18 cellular contexts compared by ENCODE assay signal in the genomic region with DNA sequence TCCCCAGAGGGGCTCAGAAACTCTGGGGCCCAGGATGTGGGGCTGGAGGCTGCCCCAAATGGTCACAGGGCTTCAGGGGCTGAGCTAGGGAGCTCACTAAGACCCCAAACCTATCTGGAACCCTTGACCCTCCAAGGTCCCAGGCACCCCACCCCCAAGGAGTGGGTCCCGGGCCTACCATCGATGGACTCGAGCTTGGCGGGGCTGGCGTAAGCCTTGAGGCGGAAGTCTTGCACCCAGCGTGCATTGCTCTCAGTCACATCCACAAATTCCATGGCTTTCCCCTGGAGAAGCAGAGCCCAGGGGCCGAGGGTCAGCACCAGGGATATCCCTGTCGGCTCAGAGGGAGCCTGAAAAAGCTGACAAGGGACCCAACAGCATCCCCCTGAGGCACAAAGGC. TPM values are rescaled to one million over a fixed set of nuclear protein-coding genes. Genes with fewer than 3 reads are reported as not detected.
DNase-seq lines count a peak whose midpoint lies in the region; ATAC-seq and TF ChIP-seq lines count a peak whose summit lies in the region.
"Had no signal": no experiment of that assay in that cellular context is flagged by ENCODE, and none has a peak within 500 bp of the region (broad histone marks: within the 10 kb centered on the region; RNA-seq: fewer than 3 reads in every experiment).

No MANE protein-coding gene starts in this region.

- H4K20me1 ChIP-seq in BLaER1 (peaks cover 80% of the 10 kb centered on the region), osteoblast (ENCODE audit: insufficient read depth, low read length) (peaks cover 58% of the 10 kb centered on the region)

- CTCF ChIA-PET in RWPE1 (lab: Yijun Ruan, JAX), result interaction anchor here (0.6 kb wide), 2 partner anchors 19 to 133 kb away, joined by 4 read pairs; no protein-coding TSS in a partner anchor

- POLR2A ChIA-PET in RWPE1 (lab: Yijun Ruan, JAX; ENCODE audit: low non-redundant PET), result no interaction called here

- peak overlapping the region; percentile 43 for H3K9ac ChIP-seq in BLaER1

- H3K27me3 ChIP-seq in BLaER1 (no peaks in the 10 kb centered on the region), osteoblast (ENCODE audit: insufficient read depth, low read length) (no peaks in the 10 kb centered on the region), BE2C (no peaks in the 10 kb centered on the region)

- peaks cover 84% of the 10 kb centered on the region for H3K79me2 ChIP-seq in osteoblast (ENCODE audit: insufficient read depth, low read length)

- no peaks in the 10 kb centered on the region for H3K9me3 ChIP-seq in BLaER1
- H3K9me3 ChIP-seq in osteoblast (ENCODE audit: low read depth, low read length), result no peaks in the 10 kb centered on the region
- H3K9me3 ChIP-seq in BE2C, result no peaks in the 10 kb centered on the region

- no peak for ATAC-seq in GM21447 (IDR thresholded peaks at IDR 0.05; ENCODE audit: unreplicated experiment)
- no peak for ATAC-seq in HG02884 (IDR thresholded peaks at IDR 0.05; ENCODE audit: unreplicated experiment)

- H2AFZ ChIP-seq in osteoblast (ENCODE audit: low read length), result no peak overlapping the region

- H3K36me3 ChIP-seq in BLaER1 (peaks cover 65% of the 10 kb centered on the region), osteoblast (ENCODE audit: insufficient read depth, low read length) (peaks cover 42% of the 10 kb centered on the region), BE2C (peaks cover 21% of the 10 kb centered on the region)

- H3K4me1 ChIP-seq in BLaER1, result peaks cover 39% of the 10 kb centered on the region
- H3K4me1 ChIP-seq in osteoblast (ENCODE audit: insufficient read depth, low read length), result peaks cover 20% of the 10 kb centered on the region
- no peaks in the 10 kb centered on the region for H3K4me1 ChIP-seq in BE2C

- peak overlapping the region; percentile 14; the same call in 1 of the 2 replicates for H3K4me2 ChIP-seq in BLaER1
- H3K4me2 ChIP-seq in osteoblast (ENCODE audit: insufficient read depth, low read length), result no peak overlapping the region

- DNase-seq in RWPE1 (ENCODE audit: low spot score), result no peak
- DNase-seq in osteoblast (ENCODE audit: insufficient read length, low spot score, missing footprints), result peak; percentile 73
- no peak for DNase-seq in AML-193 (lab: John Stamatoyannopoulos, UW)
- no peak for DNase-seq in BE2C
- DNase-seq: COR-L47; HFFc6; NCI-H1930; NCI-H526 treated with DMSO at 0.1 percent for 48 hours; NK-92 treated with Interleukin-12 subunit alpha and Interleukin-12 subunit beta, amount 100 ng/mL, for 24 hours; OCI-M1; RPMI8226 had no signal

- 0 out of 2 replicates have a peak overlapping the region, but pooled peaks have one; percentile 35 for H3K27ac ChIP-seq in BLaER1
- H3K27ac ChIP-seq in RWPE1, result peak overlapping the region; percentile 81
- peak overlapping the region; percentile 89 for H3K27ac ChIP-seq in cingulate gyrus (ENCODE audit: low read depth, low read length)
- no peak overlapping the region for H3K27ac ChIP-seq in osteoblast (ENCODE audit: low read depth, low read length)

- TF ChIP-seq CTCF in RWPE1 (conservative IDR thresholded peaks at IDR 0.05; ENCODE audit: low read depth), result no peak
- no peak for TF ChIP-seq CTCF in osteoblast (IDR thresholded peaks at IDR 0.05; ENCODE audit: extremely low read depth, low read depth, low read length)
- TF ChIP-seq CTCF in BE2C (IDR thresholded peaks at IDR 0.05; ENCODE audit: low read depth, low read length), result no peak

- H3K4me3 ChIP-seq in BLaER1, result no peak overlapping the region
- no peak overlapping the region for H3K4me3 ChIP-seq in osteoblast (ENCODE audit: insufficient read depth, low read length)
- H3K4me3 ChIP-seq in BE2C (ENCODE audit: low read depth, low read length), result no peak overlapping the region

RNA-seq across cellular contexts. Expression of gene GATD1, which starts 3.5 kb away (rescaled TPM):
- 31.5 and 37.3 TPM in 2 replicates for total RNA-seq in osteoblast
- polyA plus RNA-seq in BE2C (2012; ENCODE audit: insufficient read depth, insufficient read length, low read depth), result 71.4 TPM

RNA-seq across cellular contexts. Expression of gene CEND1, which starts 16.1 kb away (rescaled TPM):
- total RNA-seq in osteoblast, result not detected in 2 replicates
- polyA plus RNA-seq in BE2C (2012; ENCODE audit: insufficient read depth, insufficient read length, low read depth), result 70.4 TPM
- total RNA-seq: H4, HT-29 had no signal
- polyA plus RNA-seq: CD14-positive monocyte had no signal

RNA-seq across cellular contexts. Expression of gene SLC25A22, which starts 24.3 kb away (rescaled TPM):
- total RNA-seq in osteoblast, result 8.0 and 9.0 TPM in 2 replicates
- 63.7 TPM for polyA plus RNA-seq in BE2C (2012; ENCODE audit: insufficient read depth, insufficient read length, low read depth)

RNA-seq across cellular contexts. Expression of gene TALDO1, which starts 26.6 kb away (rescaled TPM):
- total RNA-seq in osteoblast, result 204 TPM in 2 replicates
- polyA plus RNA-seq in BE2C (2012; ENCODE audit: insufficient read depth, insufficient read length, low read depth), result 216 TPM

RNA-seq across cellular contexts. Expression of gene PIDD1, which starts 31.2 kb away (rescaled TPM):
- 5.9 and 6.5 TPM in 2 replicates for total RNA-seq in osteoblast
- polyA plus RNA-seq in BE2C (2012; ENCODE audit: insufficient read depth, insufficient read length, low read depth), result 11.7 TPM
